In genomic region chr5:441996-442334, GRCh38 we compare ENCODE assay signal across 8 cellular contexts. TPM values are rescaled to one million over a fixed set of nuclear protein-coding genes. Genes with fewer than 3 reads are reported as not detected.
A peak's percentile ranks its signal among the peaks of the same experiment; 100 is the strongest.
DNase-seq lines count a peak whose midpoint lies in the region; ATAC-seq, FAIRE-seq and TF ChIP-seq lines count a peak whose summit lies in the region.

No MANE protein-coding gene starts in this region.

- no peak for TF ChIP-seq EP300 in upper lobe of left lung (IDR thresholded peaks at IDR 0.05)

- H3K27ac Mint-ChIP-seq in activated naive CD4-positive, alpha-beta T cell treated with anti-CD3 and anti-CD28 coated beads, Interleukin-2, amount 50 U/mL, for 24 hours = peak overlapping the region; percentile 97

- DNase-seq in activated naive CD4-positive, alpha-beta T cell treated with anti-CD3 and anti-CD28 coated beads, Interleukin-2, amount 50 U/mL, for 16 hours = no peak
- DNase-seq in astrocyte of the spinal cord (ENCODE audit: low read depth, low spot score) (no peak), lung (ENCODE audit: low spot score) (no peak), upper lobe of left lung (peak in 1 of 2 donors; percentile 30), omental fat pad (ENCODE audit: low spot score) (no peak), NCI-H524 treated with DMSO at 0.1 percent for 48 hours (lab: John Stamatoyannopoulos, UW) (no peak), RCC 7860 (ENCODE audit: low spot score) (no peak)

- no peaks in the 10 kb centered on the region for H3K27me3 Mint-ChIP-seq in activated naive CD4-positive, alpha-beta T cell treated with anti-CD3 and anti-CD28 coated beads, Interleukin-2, amount 50 U/mL, for 24 hours

- H3K27ac ChIP-seq in lung (ENCODE audit: low read depth in 1 of 2, low read length in 1 of 2) = peak overlapping the region in 1 of 2 donors; percentile 92
- peak overlapping the region in 3 of 4 donors; percentile 86 to 89 (median 86) for H3K27ac ChIP-seq in upper lobe of left lung

- TF ChIP-seq CTCF in astrocyte of the spinal cord (IDR thresholded peaks at IDR 0.05; ENCODE audit: low read depth, low read length) = no peak
- no peak for TF ChIP-seq CTCF in lung (IDR thresholded peaks at IDR 0.05; ENCODE audit: control extremely low read depth, extremely low read depth)
- no peak for TF ChIP-seq CTCF in upper lobe of left lung (IDR thresholded peaks at IDR 0.05)
- TF ChIP-seq CTCF in omental fat pad (IDR thresholded peaks at IDR 0.05) = no peak

- TF ChIP-seq POLR2A in upper lobe of left lung (IDR thresholded peaks at IDR 0.05) = no peak

- peak overlapping the region; percentile 91 for H3K4me3 ChIP-seq in astrocyte of the spinal cord (ENCODE audit: low read depth, low read length)
- H3K4me3 ChIP-seq in lung = peak overlapping the region; percentile 99
- H3K4me3 ChIP-seq in upper lobe of left lung = peak overlapping the region in 3 of 4 donors; percentile 92 to 97 (median 95)

- peak overlapping the region; percentile 96 for H3K4me3 Mint-ChIP-seq in activated naive CD4-positive, alpha-beta T cell treated with anti-CD3 and anti-CD28 coated beads, Interleukin-2, amount 50 U/mL, for 24 hours

- peaks cover 2 to 16% of the 10 kb centered on the region in 2 donors for H3K4me1 ChIP-seq in lung (ENCODE audit: control insufficient read depth in 2 of 2, insufficient read depth in 2 of 2, low read length in 2 of 2)
- H3K4me1 ChIP-seq in upper lobe of left lung = peaks cover 18 to 43% (median 20%) of the 10 kb centered on the region in 4 donors

- H3K36me3 ChIP-seq in lung (ENCODE audit: control insufficient read depth in 2 of 2, insufficient read depth in 2 of 2, low read length in 2 of 2) (peaks cover 0 to 5% of the 10 kb centered on the region in 2 donors), upper lobe of left lung (peaks cover 0 to 10% (median 6%) of the 10 kb centered on the region in 4 donors)

- peaks cover 29% of the 10 kb centered on the region for H3K4me1 Mint-ChIP-seq in activated naive CD4-positive, alpha-beta T cell treated with anti-CD3 and anti-CD28 coated beads, Interleukin-2, amount 50 U/mL, for 24 hours

- 86 to 88% methylated on average over 5 of the region's 5 CpGs for WGBS in lung, 2 donors
- 88 to 93% methylated on average over 5 of the region's 5 CpGs for WGBS in upper lobe of left lung, 2 donors

- peaks cover 4% of the 10 kb centered on the region for H3K36me3 Mint-ChIP-seq in activated naive CD4-positive, alpha-beta T cell treated with anti-CD3 and anti-CD28 coated beads, Interleukin-2, amount 50 U/mL, for 24 hours

- H3K9me3 Mint-ChIP-seq in activated naive CD4-positive, alpha-beta T cell treated with anti-CD3 and anti-CD28 coated beads, Interleukin-2, amount 50 U/mL, for 24 hours = no peaks in the 10 kb centered on the region

- no peak for FAIRE-seq in RCC 7860 (lab: Jason Lieb, UNC)

- ATAC-seq in lung (ENCODE audit: insufficient read depth, low FRiP score) (no peak), upper lobe of left lung (ENCODE audit: low FRiP score in 2 of 2) (no peak), omental fat pad (ENCODE audit: low FRiP score) (no peak)

- H3K27me3 ChIP-seq in lung (ENCODE audit: control insufficient read depth, insufficient read depth) (no peaks in the 10 kb centered on the region), upper lobe of left lung (no peaks in the 10 kb centered on the region)

- H3K9me3 ChIP-seq in lung (ENCODE audit: control insufficient read depth in 2 of 2, insufficient read depth in 1 of 2, low read length in 1 of 2) = no peaks in the 10 kb centered on the region
- no peaks in the 10 kb centered on the region for H3K9me3 ChIP-seq in upper lobe of left lung

- in situ Hi-C loops in astrocyte of the spinal cord (cut with HindIII; ENCODE audit: low sequenced_read_pairs) = no loop called here

RNA-seq across cellular contexts. Expression of gene EXOC3, which starts 1.0 kb away (rescaled TPM):
- 10 to 100 TPM; 60.5 to 61.0 TPM for total RNA-seq in lung
- polyA plus RNA-seq in lung = 10 to 100 TPM; 34.8 to 43.2 TPM
- total RNA-seq in upper lobe of left lung = 100 to 1,000 TPM in 2 of 6 donors, 10 to 100 TPM in 4; 43.6 to 149 (median 64.5) TPM
- total RNA-seq in omental fat pad = 10 to 100 TPM; 46.0 to 56.1 (median 49.5) TPM
